ENCODE assay signal across 25 cellular contexts in genomic region chr9:127330501-127330900, GRCh38.
"Had no signal": no experiment of that assay in that cellular context is flagged by ENCODE, and none has a peak within 500 bp of the region (broad histone marks: within the 10 kb centered on the region; RNA-seq: fewer than 3 reads in every experiment).

No MANE protein-coding gene starts in this region.

- ATAC-seq: activated naive CD4-positive, alpha-beta T cell treated with anti-CD3 and anti-CD28 coated beads, Interleukin-2, amount 50 U/mL, for 72 hours; heart right ventricle; left lung; sciatic nerve; stimulated activated naive CD8-positive, alpha-beta T cell treated with anti-CD3 and anti-CD28 coated beads, Interleukin-15, Interleukin-2, amounts not matched to agents 100 U/mL and 50 U/mL, for 24 hours; WTC11 had no signal

- DNase-seq: activated CD4-positive, alpha-beta memory T cell treated with anti-CD3 and anti-CD28 coated beads, Interleukin-2, amount 10 ng/mL, durations not matched to agents 7 days and 5 days; activated CD4-positive, alpha-beta T cell treated with anti-CD3 and anti-CD28 coated beads for 1 hour; activated CD4-positive, alpha-beta T cell treated with anti-CD3 and anti-CD28 coated beads, Interleukin-2, amount 10 ng/mL, durations not matched to agents 7 days and 5 days; activated CD8-positive, alpha-beta memory T cell treated with anti-CD3 and anti-CD28 coated beads, Interleukin-2, amount 50 U/mL, for 48 hours; activated gamma-delta T cell treated with Interleukin-2 at 50 U/mL for 16 hours; activated T-cell treated with anti-CD3 and anti-CD28 coated beads, Interleukin-2, amount 50 U/mL, for 24 hours; effector CD8-positive, alpha-beta T cell; esophagus squamous epithelium; foreskin melanocyte; heart right ventricle; left lung; mesendoderm; stimulated activated CD4-positive, alpha-beta T cell treated with anti-CD3 and anti-CD28 coated beads, Interleukin-12 subunit alpha, Interleukin-12 subunit beta, amount 100 ng/mL, for 4 hours; stimulated activated CD4-positive, alpha-beta T cell treated with anti-CD3 and anti-CD28 coated beads, Interleukin-4, amount 100 ng/mL, for 1 hour; stimulated activated naive CD8-positive, alpha-beta T cell treated with anti-CD3 and anti-CD28 coated beads, Interleukin-15, Interleukin-2, amounts not matched to agents 100 U/mL and 50 U/mL, for 24 hours; testis; transverse colon had no signal

- H3K4me1 Mint-ChIP-seq: activated CD4-positive, alpha-beta memory T cell treated with anti-CD3 and anti-CD28 coated beads, Interleukin-2, amount 10 ng/mL, durations not matched to agents 7 days and 5 days; activated CD4-positive, alpha-beta T cell treated with anti-CD3 and anti-CD28 coated beads, Interleukin-2, amount 10 ng/mL, durations not matched to agents 7 days and 5 days; WTC11 had no signal

- H3K9me3 Mint-ChIP-seq: activated CD4-positive, alpha-beta memory T cell treated with anti-CD3 and anti-CD28 coated beads, Interleukin-2, amount 10 ng/mL, durations not matched to agents 7 days and 5 days; activated CD4-positive, alpha-beta T cell treated with anti-CD3 and anti-CD28 coated beads, Interleukin-2, amount 10 ng/mL, durations not matched to agents 7 days and 5 days; activated naive CD4-positive, alpha-beta T cell treated with anti-CD3 and anti-CD28 coated beads, Interleukin-2, amount 50 U/mL, for 72 hours; activated T-cell treated with anti-CD3 and anti-CD28 coated beads, Interleukin-2, amount 50 U/mL, for 24 hours; nephron; WTC11 had no signal

- H3K27ac ChIP-seq: breast epithelium, epithelial cell of prostate, esophagus squamous epithelium, heart right ventricle, left lung, neutrophil, skin epidermis, testis, transverse colon had no signal

- H3K36me3 Mint-ChIP-seq: activated naive CD4-positive, alpha-beta T cell treated with anti-CD3 and anti-CD28 coated beads, Interleukin-2, amount 50 U/mL, for 72 hours; WTC11 had no signal

- H3K27ac Mint-ChIP-seq: activated CD4-positive, alpha-beta memory T cell treated with anti-CD3 and anti-CD28 coated beads, Interleukin-2, amount 10 ng/mL, durations not matched to agents 7 days and 5 days; activated CD4-positive, alpha-beta T cell treated with anti-CD3 and anti-CD28 coated beads, Interleukin-2, amount 10 ng/mL, durations not matched to agents 7 days and 5 days; activated naive CD4-positive, alpha-beta T cell treated with anti-CD3 and anti-CD28 coated beads, Interleukin-2, amount 50 U/mL, for 72 hours; activated T-cell treated with anti-CD3 and anti-CD28 coated beads, Interleukin-2, amount 50 U/mL, for 24 hours; nephron; WTC11 had no signal

- H3K4me3 Mint-ChIP-seq: activated CD4-positive, alpha-beta memory T cell treated with anti-CD3 and anti-CD28 coated beads, Interleukin-2, amount 10 ng/mL, durations not matched to agents 7 days and 5 days; activated CD4-positive, alpha-beta T cell treated with anti-CD3 and anti-CD28 coated beads, Interleukin-2, amount 10 ng/mL, durations not matched to agents 7 days and 5 days; activated T-cell treated with anti-CD3 and anti-CD28 coated beads, Interleukin-2, amount 50 U/mL, for 24 hours; nephron; WTC11 had no signal
